10 cellular contexts compared by ENCODE assay signal in genomic region chr16:57276596-57276995, GRCh38. TPM values are rescaled to one million over a fixed set of nuclear protein-coding genes. Genes with fewer than 3 reads are reported as not detected.
DNase-seq lines count a peak whose midpoint lies in the region; ATAC-seq lines count a peak whose summit lies in the region.
"Had no signal": no experiment of that assay in that cellular context is flagged by ENCODE, and none has a peak within 500 bp of the region (broad histone marks: within the 10 kb centered on the region; RNA-seq: fewer than 3 reads in every experiment).

No MANE protein-coding gene starts in this region.

- H3K27ac ChIP-seq in caudate nucleus (ENCODE audit: low read depth, low read length): peak overlapping the region; percentile 68

- no peaks in the 10 kb centered on the region for H3K27me3 ChIP-seq in MG63
- H3K27me3 ChIP-seq: uterus had no signal

- H3K36me3 ChIP-seq in MG63: no peaks in the 10 kb centered on the region
- H3K36me3 ChIP-seq: uterus had no signal

- H3K9me3 ChIP-seq in MG63: no peaks in the 10 kb centered on the region
- H3K9me3 ChIP-seq: uterus had no signal

- DNase-seq in A172 (ENCODE audit: low spot score): peak; percentile 61
- DNase-seq in HT1080 (ENCODE audit: low read depth): peak; percentile 74
- DNase-seq in caudate nucleus (lab: John Stamatoyannopoulos, UW): peak in 1 of 61 donors; percentile 28
- peak in 1 of 2 donors; percentile 31 for DNase-seq in left colon
- DNase-seq in MG63: no peak
- no peak for DNase-seq in cerebellar cortex (ENCODE audit: low spot score)
- DNase-seq: EL, uterus had no signal

- intact Hi-C loops in left colon (cut with DNase I, micrococcal nuclease): no loop called here

- H3K4me3 ChIP-seq in MG63: no peak overlapping the region
- H3K4me3 ChIP-seq: uterus had no signal

- peak; percentile 33 for ATAC-seq in left colon
- ATAC-seq in GM19324 (IDR thresholded peaks at IDR 0.05; ENCODE audit: low FRiP score, unreplicated experiment): no peak
- no peak for ATAC-seq in GM18498 (IDR thresholded peaks at IDR 0.05; ENCODE audit: unreplicated experiment)

RNA-seq across cellular contexts. Expression of gene PLLP, which starts 7.9 kb away (rescaled TPM):
- total RNA-seq in A172 (2014; rRNA removed; shearing (Covaris generic)): 0.55 TPM in 1 of 2 replicates, not detected in the other
- 0.20 and 1.3 TPM in 2 replicates for total RNA-seq in HT1080 (2014; rRNA removed; shearing (Covaris generic))
- polyA plus RNA-seq in HT1080 (2015; cell fraction: cytosol; rRNA removed): 0.28 and 0.38 TPM in 2 replicates
- polyA plus RNA-seq in HT1080 (2015; cell fraction: nucleus; rRNA removed): 0.18 and 0.35 TPM in 2 replicates
- 10 to 100 TPM; 15.8 to 18.1 TPM for total RNA-seq in left colon
- total RNA-seq in MG63 (2014; rRNA removed; shearing (Covaris generic); ENCODE audit: low replicate concordance): not detected in 2 replicates

RNA-seq across cellular contexts. Expression of gene ARL2BP, which starts 31.5 kb away (rescaled TPM):
- 165 and 172 TPM in 2 replicates for total RNA-seq in A172 (2014; rRNA removed; shearing (Covaris generic))
- total RNA-seq in HT1080 (2014; rRNA removed; shearing (Covaris generic)): 55.3 and 70.5 TPM in 2 replicates
- 56.5 and 57.4 TPM in 2 replicates for polyA plus RNA-seq in HT1080 (2015; cell fraction: cytosol; rRNA removed)
- 20.0 and 21.6 TPM in 2 replicates for polyA plus RNA-seq in HT1080 (2015; cell fraction: nucleus; rRNA removed)
- total RNA-seq in left colon: 10 to 100 TPM; 32.3 to 35.3 TPM
- total RNA-seq in MG63 (2014; rRNA removed; shearing (Covaris generic); ENCODE audit: low replicate concordance): 352 and 467 TPM in 2 replicates

Comparison
In these comparisons a context has a peak if more than half of its experiments do, and no peak if none do; other contexts are left out.
1. DNase-seq: peak in A172 (single experiment) and HT1080 (single experiment); none in MG63 (single experiment) and cerebellar cortex (single experiment).